17 cellular contexts compared by ENCODE assay signal in genomic region chr10:127364034-127364433, GRCh38.
DNase-seq lines count a peak whose midpoint lies in the region; ATAC-seq and TF ChIP-seq lines count a peak whose summit lies in the region.
"Had no signal": no experiment of that assay in that cellular context is flagged by ENCODE, and none has a peak within 500 bp of the region (broad histone marks: within the 10 kb centered on the region; RNA-seq: fewer than 3 reads in every experiment).

No MANE protein-coding gene starts in this region.

- no peaks in the 10 kb centered on the region for H4K20me1 ChIP-seq in BLaER1 treated with 17β-estradiol and CSF1 and Interleukin-3, amounts not matched to agents 10 nM and 100 nM

- H3K27me3 Mint-ChIP-seq in osteocyte (ENCODE audit: unreplicated experiment): no peaks in the 10 kb centered on the region

- H3K4me1 Mint-ChIP-seq in osteocyte (ENCODE audit: unreplicated experiment): peaks cover under 1% of the 10 kb centered on the region
- H3K4me1 Mint-ChIP-seq: CD14-positive monocyte; CD8-positive, alpha-beta memory T cell had no signal

- no peak overlapping the region for H3K9ac ChIP-seq in BLaER1 treated with 17β-estradiol and CSF1 and Interleukin-3, amounts not matched to agents 10 nM and 100 nM
- H3K9ac ChIP-seq: GM23248 had no signal

- peak; percentile 13 for ATAC-seq in gastroesophageal sphincter
- ATAC-seq in HG03045 (IDR thresholded peaks at IDR 0.05; ENCODE audit: unreplicated experiment): no peak
- ATAC-seq: GM12878, HCT116 had no signal

- no peak for TF ChIP-seq POLR2A in gastroesophageal sphincter (IDR thresholded peaks at IDR 0.05)

- H3K4me2 ChIP-seq in BLaER1 treated with 17β-estradiol and CSF1 and Interleukin-3, amounts not matched to agents 10 nM and 100 nM: peak overlapping the region in 6 of 11 experiments; percentile 3 to 38 (median 27); a peak in 7 of 22 replicates

- no peaks in the 10 kb centered on the region for H3K36me3 ChIP-seq in BLaER1 treated with 17β-estradiol and CSF1 and Interleukin-3, amounts not matched to agents 10 nM and 100 nM
- H3K36me3 ChIP-seq in gastroesophageal sphincter: peaks cover 0 to 71% of the 10 kb centered on the region in 2 donors

- no peaks in the 10 kb centered on the region for H3K9me3 ChIP-seq in BLaER1 treated with 17β-estradiol and CSF1 and Interleukin-3, amounts not matched to agents 10 nM and 100 nM (replicated peaks in 1 of 11)
- no peaks in the 10 kb centered on the region for H3K9me3 ChIP-seq in gastroesophageal sphincter

- TF ChIP-seq CTCF in gastroesophageal sphincter (IDR thresholded peaks at IDR 0.05): no peak
- no peak for TF ChIP-seq CTCF in osteocyte (IDR thresholded peaks at IDR 0.05)

- peaks cover 10% of the 10 kb centered on the region for H3K36me3 Mint-ChIP-seq in osteocyte (ENCODE audit: unreplicated experiment)
- H3K36me3 Mint-ChIP-seq: CD14-positive monocyte; CD8-positive, alpha-beta memory T cell had no signal

- H3K9me3 Mint-ChIP-seq in osteocyte (ENCODE audit: unreplicated experiment): no peaks in the 10 kb centered on the region
- H3K9me3 Mint-ChIP-seq: CD14-positive monocyte; CD4-positive, alpha-beta T cell had no signal

- DNase-seq in RPMI8226 (peak; percentile 24), midbrain (lab: John Stamatoyannopoulos, UW) (no peak), osteocyte (ENCODE audit: extremely low spot score, unreplicated experiment) (no peak)
- DNase-seq: CD4-positive, alpha-beta T cell; CD8-positive, alpha-beta memory T cell; DMS 273 treated with DMSO at 0.1 percent for 48 hours; DMS79; EL; GDM1; GM23248; H7 had no signal

- H3K4me1 ChIP-seq in BLaER1 treated with 17β-estradiol and CSF1 and Interleukin-3, amounts not matched to agents 10 nM and 100 nM: peaks cover 0 to 28% (median 23%) of the 10 kb centered on the region in 10 experiments; a peak in 16 of 20 replicates
- H3K4me1 ChIP-seq in gastroesophageal sphincter: no peaks in the 10 kb centered on the region

- H3K27me3 ChIP-seq in BLaER1 treated with 17β-estradiol and CSF1 and Interleukin-3, amounts not matched to agents 10 nM and 100 nM: no peaks in the 10 kb centered on the region
- H3K27me3 ChIP-seq in gastroesophageal sphincter: no peaks in the 10 kb centered on the region

- 98 to 100% methylated on average over 5 to 6 of the region's 11 CpGs for WGBS in gastroesophageal sphincter (ENCODE audit: low coverage in 1 of 2), 2 donors

- no peak overlapping the region for H3K27ac Mint-ChIP-seq in osteocyte (ENCODE audit: unreplicated experiment)
- H3K27ac Mint-ChIP-seq: CD14-positive monocyte; CD4-positive, alpha-beta T cell; CD8-positive, alpha-beta memory T cell had no signal

- H3K4me3 Mint-ChIP-seq in osteocyte (ENCODE audit: unreplicated experiment): no peak overlapping the region
- H3K4me3 Mint-ChIP-seq: CD14-positive monocyte; CD4-positive, alpha-beta T cell; CD8-positive, alpha-beta memory T cell had no signal

- no peak for TF ChIP-seq EP300 in gastroesophageal sphincter (IDR thresholded peaks at IDR 0.05)

- H3K27ac ChIP-seq in BLaER1 treated with 17β-estradiol and CSF1 and Interleukin-3, amounts not matched to agents 10 nM and 100 nM: no peak overlapping the region
- H3K27ac ChIP-seq in gastroesophageal sphincter: no peak overlapping the region
- H3K27ac ChIP-seq: GM23248 had no signal

- H3K4me3 ChIP-seq in BLaER1 treated with 17β-estradiol and CSF1 and Interleukin-3, amounts not matched to agents 10 nM and 100 nM: no peak overlapping the region
- H3K4me3 ChIP-seq in gastroesophageal sphincter: no peak overlapping the region
- H3K4me3 ChIP-seq: GM12878, GM23248 had no signal
